Comparison of ENCODE assay signal across 2 cellular contexts in genomic region chr1:1417825-1418463, GRCh38. TPM values are rescaled to one million over a fixed set of nuclear protein-coding genes. Genes with fewer than 3 reads are reported as not detected.
"Had no signal": no experiment of that assay in that cellular context is flagged by ENCODE, and none has a peak within 500 bp of the region (broad histone marks: within the 10 kb centered on the region; RNA-seq: fewer than 3 reads in every experiment).

No MANE protein-coding gene starts in this region.

RNA-seq across cellular contexts. Expression of gene ANKRD65, which starts 3.1 kb away (rescaled TPM):
- total RNA-seq: activated CD8-positive, alpha-beta T cell treated with anti-CD3 and anti-CD28 coated beads for 36 hours; natural killer cell had no signal

RNA-seq across cellular contexts. Expression of gene VWA1, which starts 17.5 kb away (rescaled TPM):
- total RNA-seq: natural killer cell had no signal
